ENCODE assay signal across 11 cellular contexts in genomic region chr3:38458796-38459498, GRCh38. TPM values are rescaled to one million over a fixed set of nuclear protein-coding genes. Genes with fewer than 3 reads are reported as not detected.
DNase-seq lines count a peak whose midpoint lies in the region; FAIRE-seq and TF ChIP-seq lines count a peak whose summit lies in the region.
"Had no signal": no experiment of that assay in that cellular context is flagged by ENCODE, and none has a peak within 500 bp of the region (broad histone marks: within the 10 kb centered on the region; RNA-seq: fewer than 3 reads in every experiment).

No MANE protein-coding gene starts in this region.

- no peaks in the 10 kb centered on the region for H3K9me3 Mint-ChIP-seq in activated CD4-positive, alpha-beta memory T cell treated with anti-CD3 and anti-CD28 coated beads, Interleukin-2, amount 10 ng/mL, durations not matched to agents 7 days and 5 days
- H3K9me3 Mint-ChIP-seq: CD8-positive, alpha-beta T cell; stimulated activated naive B cell treated with anti-CD40 and anti-IgM and Interleukin-4, amounts not matched to agents 10 μg/mL and 1 μg/mL and 100 μg/mL, for 72 hours had no signal

- TF ChIP-seq POLR2A in ovary (IDR thresholded peaks at IDR 0.05) (no peak), GM12892 (IDR thresholded peaks at IDR 0.05; ENCODE audit: low read depth, low read length) (no peak)

- H3K36me3 ChIP-seq in fibroblast of lung (ENCODE audit: control insufficient read depth, insufficient read depth, low read length), result no peaks in the 10 kb centered on the region
- no peaks in the 10 kb centered on the region for H3K36me3 ChIP-seq in ovary

- intact Hi-C loops in ovary (cut with DNase I), result no loop called here

- no peaks in the 10 kb centered on the region for H3K79me2 ChIP-seq in fibroblast of lung (ENCODE audit: control insufficient read depth, insufficient read depth, low read length)

- TF ChIP-seq CTCF in fibroblast of lung (conservative IDR thresholded peaks at IDR 0.05 in 1 of 2, IDR thresholded peaks at IDR 0.05 in 1 of 2; ENCODE audit: low read depth in 1 of 2, low read length in 2 of 2), result no peak
- TF ChIP-seq CTCF in ovary (IDR thresholded peaks at IDR 0.05), result no peak

- DNase-seq in COR-L47 (lab: John Stamatoyannopoulos, UW) (peak; percentile 6), RCC 7860 (ENCODE audit: low spot score) (peak; percentile 44), fibroblast of lung (ENCODE audit: low read depth in 2 of 2) (peak; percentile 40 to 67), ovary (peak; percentile 58 to 83 (median 77)), NCI-H1930 (lab: John Stamatoyannopoulos, UW) (no peak), GM12892 (ENCODE audit: insufficient read length) (no peak)
- DNase-seq in activated CD4-positive, alpha-beta memory T cell treated with anti-CD3 and anti-CD28 coated beads, Interleukin-2, amount 10 ng/mL, durations not matched to agents 7 days and 5 days, result no peak
- DNase-seq in stimulated activated CD4-positive, alpha-beta T cell treated with anti-CD3 and anti-CD28 coated beads, Interleukin-15, amount 100 ng/mL, for 24 hours, result no peak
- DNase-seq: CD8-positive, alpha-beta T cell; erythroblast; stimulated activated naive B cell treated with anti-CD40 and anti-IgM and Interleukin-4, amounts not matched to agents 10 μg/mL and 1 μg/mL and 100 μg/mL, for 72 hours had no signal

- H4K20me1 ChIP-seq in fibroblast of lung (ENCODE audit: control insufficient read depth, extremely low read depth, insufficient read depth, low read length), result no peaks in the 10 kb centered on the region

- 22 to 29% (median 24%) methylated on average over 13 of the region's 13 CpGs for WGBS in ovary, 3 donors

- H3K9me3 ChIP-seq in fibroblast of lung (ENCODE audit: control insufficient read depth, insufficient read depth, low read depth, low read length) (no peaks in the 10 kb centered on the region), ovary (no peaks in the 10 kb centered on the region)

- peaks cover 6% of the 10 kb centered on the region for H3K4me1 Mint-ChIP-seq in activated CD4-positive, alpha-beta memory T cell treated with anti-CD3 and anti-CD28 coated beads, Interleukin-2, amount 10 ng/mL, durations not matched to agents 7 days and 5 days

- H3K4me1 ChIP-seq in fibroblast of lung (ENCODE audit: control insufficient read depth, extremely low read depth, insufficient read depth, low read length) (peaks cover 4% of the 10 kb centered on the region), ovary (ENCODE audit: insufficient read depth) (peaks cover 35% of the 10 kb centered on the region)

- POLR2A ChIA-PET in activated CD4-positive, alpha-beta memory T cell treated with anti-CD3 and anti-CD28 coated beads, Interleukin-2, amount 10 ng/mL, durations not matched to agents 7 days and 5 days (lab: Charles Lee), result no interaction called here

- FAIRE-seq in RCC 7860 (lab: Jason Lieb, UNC), result no peak
- no peak for FAIRE-seq in GM12892 (lab: Jason Lieb, UNC)

- no peak overlapping the region for H3K9ac ChIP-seq in fibroblast of lung (ENCODE audit: insufficient read depth, low read length)

- CTCF ChIA-PET in activated CD4-positive, alpha-beta memory T cell treated with anti-CD3 and anti-CD28 coated beads, Interleukin-2, amount 10 ng/mL, durations not matched to agents 7 days and 5 days (lab: Charles Lee), result interaction anchor here (0.6 to 1.8 kb wide), 2 partner anchors 38 to 112 kb away, joined by 3 to 5 read pairs; partner anchors contain the start of gene XYLB

- no peak overlapping the region for H3K27ac Mint-ChIP-seq in activated CD4-positive, alpha-beta memory T cell treated with anti-CD3 and anti-CD28 coated beads, Interleukin-2, amount 10 ng/mL, durations not matched to agents 7 days and 5 days
- H3K27ac Mint-ChIP-seq: CD8-positive, alpha-beta T cell; stimulated activated naive B cell treated with anti-CD40 and anti-IgM and Interleukin-4, amounts not matched to agents 10 μg/mL and 1 μg/mL and 100 μg/mL, for 72 hours had no signal

- H3K27me3 ChIP-seq in fibroblast of lung (ENCODE audit: control insufficient read depth, insufficient read depth, low read length) (no peaks in the 10 kb centered on the region), ovary (no peaks in the 10 kb centered on the region)

- H3K27ac ChIP-seq in fibroblast of lung (ENCODE audit: insufficient read depth, low read length) (no peak overlapping the region), ovary (peak overlapping the region; percentile 66 to 81)

- no peak overlapping the region for H2AFZ ChIP-seq in fibroblast of lung (ENCODE audit: low read length)

- H3K4me3 ChIP-seq in fibroblast of lung (replicated peaks in 1 of 4; ENCODE audit: control extremely low read depth in 1 of 4, insufficient read depth in 1 of 4, low read depth in 3 of 4, low read length in 4 of 4) (no peak overlapping the region), ovary (no peak overlapping the region)

- H3K27me3 Mint-ChIP-seq in activated CD4-positive, alpha-beta memory T cell treated with anti-CD3 and anti-CD28 coated beads, Interleukin-2, amount 10 ng/mL, durations not matched to agents 7 days and 5 days, result peaks cover 6% of the 10 kb centered on the region

- H3K36me3 Mint-ChIP-seq in activated CD4-positive, alpha-beta memory T cell treated with anti-CD3 and anti-CD28 coated beads, Interleukin-2, amount 10 ng/mL, durations not matched to agents 7 days and 5 days (ENCODE audit: low read depth), result peaks cover 2% of the 10 kb centered on the region
- H3K36me3 Mint-ChIP-seq: stimulated activated naive B cell treated with anti-CD40 and anti-IgM and Interleukin-4, amounts not matched to agents 10 μg/mL and 1 μg/mL and 100 μg/mL, for 72 hours had no signal

- TF ChIP-seq EP300 in ovary (IDR thresholded peaks at IDR 0.05), result no peak

- no peak overlapping the region for H3K4me2 ChIP-seq in fibroblast of lung (ENCODE audit: extremely low read depth, insufficient read depth, low read length)

- H3K4me3 Mint-ChIP-seq in activated CD4-positive, alpha-beta memory T cell treated with anti-CD3 and anti-CD28 coated beads, Interleukin-2, amount 10 ng/mL, durations not matched to agents 7 days and 5 days, result no peak overlapping the region
- H3K4me3 Mint-ChIP-seq: CD8-positive, alpha-beta T cell; stimulated activated naive B cell treated with anti-CD40 and anti-IgM and Interleukin-4, amounts not matched to agents 10 μg/mL and 1 μg/mL and 100 μg/mL, for 72 hours had no signal

RNA-seq across cellular contexts. Expression of gene ACVR2B, which starts 5.3 kb away (rescaled TPM):
- total RNA-seq in fibroblast of lung, result 2.3 and 2.6 TPM in 2 replicates
- polyA plus RNA-seq in fibroblast of lung, result 0.60 and 0.62 TPM in 2 replicates
- polyA plus RNA-seq in fibroblast of lung (2012), result 0.40 and 0.45 TPM in 2 replicates
- 4.0 and 6.0 TPM in 2 replicates for polyA minus RNA-seq in fibroblast of lung (ENCODE audit: low replicate concordance)
- 10 to 100 TPM in 5 of 7 donors, 1 to 10 TPM in 2; 6.0 to 16.0 (median 10.8) TPM for total RNA-seq in ovary
- polyA plus RNA-seq in ovary, result 1 to 10 TPM; 3.3 to 3.7 TPM
- total RNA-seq in activated CD4-positive, alpha-beta memory T cell treated with anti-CD3 and anti-CD28 coated beads, Interleukin-2, amount 10 ng/mL, durations not matched to agents 7 days and 5 days, result 1 to 10 TPM; 7.0 to 7.6 TPM
- 2.4 TPM for polyA plus RNA-seq in GM12892 (2012; ENCODE audit: missing spikeins)

RNA-seq across cellular contexts. Expression of gene EXOG, which starts 37.2 kb away (rescaled TPM):
- total RNA-seq in fibroblast of lung, result 8.0 and 14.2 TPM in 2 replicates
- 16.4 and 17.0 TPM in 2 replicates for polyA plus RNA-seq in fibroblast of lung
- polyA plus RNA-seq in fibroblast of lung (2012), result 10.6 and 18.7 TPM in 2 replicates
- 2.8 and 4.6 TPM in 2 replicates for polyA minus RNA-seq in fibroblast of lung (ENCODE audit: low replicate concordance)
- 10 to 100 TPM in 1 of 7 donors, 1 to 10 TPM in 6; 7.7 to 14.8 (median 9.0) TPM for total RNA-seq in ovary
- 10 to 100 TPM in 1 of 2 donors, 1 to 10 TPM in 1; 5.4 to 12.6 TPM for polyA plus RNA-seq in ovary
- 10 to 100 TPM; 17.8 to 19.0 TPM for total RNA-seq in activated CD4-positive, alpha-beta memory T cell treated with anti-CD3 and anti-CD28 coated beads, Interleukin-2, amount 10 ng/mL, durations not matched to agents 7 days and 5 days
- 12.7 TPM for polyA plus RNA-seq in GM12892 (2012; ENCODE audit: missing spikeins)

Comparison
In these comparisons a context has a peak if more than half of its experiments do, and no peak if none do; other contexts are left out.
1. DNase-seq: peak in COR-L47 (single experiment), RCC 7860 (single experiment), fibroblast of lung (2 of 2) and ovary (5 of 5); none in NCI-H1930 (0 of 2), activated CD4-positive, alpha-beta memory T cell treated with anti-CD3 and anti-CD28 coated beads, Interleukin-2, amount 10 ng/mL, durations not matched to agents 7 days and 5 days (single experiment), GM12892 (single experiment) and stimulated activated CD4-positive, alpha-beta T cell treated with anti-CD3 and anti-CD28 coated beads, Interleukin-15, amount 100 ng/mL, for 24 hours (single experiment).